ENCODE assay signal across 10 cellular contexts in genomic region chr14:64698899-64699298, GRCh38. TPM values are rescaled to one million over a fixed set of nuclear protein-coding genes. Genes with fewer than 3 reads are reported as not detected.
DNase-seq lines count a peak whose midpoint lies in the region; ATAC-seq, FAIRE-seq and TF ChIP-seq lines count a peak whose summit lies in the region.
"Had no signal": no experiment of that assay in that cellular context is flagged by ENCODE, and none has a peak within 500 bp of the region (broad histone marks: within the 10 kb centered on the region; RNA-seq: fewer than 3 reads in every experiment).

No MANE protein-coding gene starts in this region.

- H3K4me3 ChIP-seq in HepG2 (replicated peaks in 1 of 3; ENCODE audit: insufficient read depth in 1 of 3, low read depth in 2 of 3, low read length in 3 of 3) = no peak overlapping the region
- H3K4me3 ChIP-seq in uterus = no peak overlapping the region
- H3K4me3 ChIP-seq: adrenal gland had no signal

- H3K27me3 ChIP-seq in HepG2 (ENCODE audit: control insufficient read depth in 1 of 2, insufficient read depth in 2 of 2, low read length in 2 of 2) (peaks cover 0 to 41% of the 10 kb centered on the region in 2 experiments; a peak in 4 of 5 replicates), uterus (no peaks in the 10 kb centered on the region)
- H3K27me3 ChIP-seq: adrenal gland had no signal

- H3K9me3 Mint-ChIP-seq in activated naive CD4-positive, alpha-beta T cell treated with anti-CD3 and anti-CD28 coated beads, Interleukin-2, amount 10 ng/mL, durations not matched to agents 7 days and 5 days = no peaks in the 10 kb centered on the region

- no peaks in the 10 kb centered on the region for H3K79me2 ChIP-seq in HepG2 (ENCODE audit: insufficient read depth, low read length)

- TF ChIP-seq POLR2A in HepG2 (IDR thresholded peaks at IDR 0.05; ENCODE audit: insufficient read depth in 1 of 2, low read depth in 2 of 2, low read length in 2 of 2) (no peak), uterus (IDR thresholded peaks at IDR 0.05) (no peak)

- in situ Hi-C loops in HepG2 (cut with HindIII; ENCODE audit: extremely low pct_ligation_motif_present, low pct_unique_long_range_greater_than_20kb) = no loop called here

- TF ChIP-seq RAD21 in HepG2 (CRISPR knock-in tag; IDR thresholded peaks at IDR 0.05) = no peak

- H3K4me1 Mint-ChIP-seq in activated naive CD4-positive, alpha-beta T cell treated with anti-CD3 and anti-CD28 coated beads, Interleukin-2, amount 10 ng/mL, durations not matched to agents 7 days and 5 days = peaks cover 57% of the 10 kb centered on the region

- peak overlapping the region; percentile 74 for H3K27ac Mint-ChIP-seq in activated naive CD4-positive, alpha-beta T cell treated with anti-CD3 and anti-CD28 coated beads, Interleukin-2, amount 10 ng/mL, durations not matched to agents 7 days and 5 days

- FAIRE-seq in HepG2 (lab: Jason Lieb, UNC) = no peak

- TF ChIP-seq CTCF in HepG2 (CRISPR knock-in tag; IDR thresholded peaks at IDR 0.05) = no peak
- no peak for TF ChIP-seq CTCF in uterus (IDR thresholded peaks at IDR 0.05)

- H3K4me2 ChIP-seq in HepG2 (ENCODE audit: low read depth, low read length) = no peak overlapping the region

- H3K36me3 Mint-ChIP-seq in activated naive CD4-positive, alpha-beta T cell treated with anti-CD3 and anti-CD28 coated beads, Interleukin-2, amount 10 ng/mL, durations not matched to agents 7 days and 5 days = no peaks in the 10 kb centered on the region

- 0% methylated on average over 6 of the region's 7 CpGs for WGBS in HepG2 (ENCODE audit: low lambda C conversion rate)

- H3K27ac ChIP-seq in HepG2 (ENCODE audit: extremely low read length, insufficient read depth, low read length) (no peak overlapping the region), uterus (peak overlapping the region; percentile 78 to 79)
- H3K27ac ChIP-seq: WERI-Rb-1 had no signal

- TF ChIP-seq EP300 in HepG2 (IDR thresholded peaks at IDR 0.05; ENCODE audit: low read depth in 2 of 2, low read length in 2 of 2) = no peak
- TF ChIP-seq EP300 in HepG2 (CRISPR knock-in tag; IDR thresholded peaks at IDR 0.05; ENCODE audit: borderline replicate concordance) = no peak

- H2AFZ ChIP-seq in HepG2 (ENCODE audit: low read length) = no peak overlapping the region

- intact Hi-C loops in HepG2 (cut with micrococcal nuclease; ENCODE audit: unreplicated experiment) = no loop called here
- intact Hi-C loops in uterus (cut with DNase I; ENCODE audit: low total_unique reads) = no loop called here

- BruUV-seq in HepG2 (replicated peaks; lab: Mats Ljungman, UMichigan) = no TSS peak

- H3K27me3 Mint-ChIP-seq in activated naive CD4-positive, alpha-beta T cell treated with anti-CD3 and anti-CD28 coated beads, Interleukin-2, amount 10 ng/mL, durations not matched to agents 7 days and 5 days = peaks cover 82% of the 10 kb centered on the region

- DNase-seq in activated naive CD4-positive, alpha-beta T cell treated with anti-CD3 and anti-CD28 coated beads, Interleukin-2, amount 10 ng/mL, durations not matched to agents 7 days and 5 days = peak; percentile 26
- DNase-seq in activated naive CD4-positive, alpha-beta T cell (lab: John Stamatoyannopoulos, UW) = no peak
- peak; percentile 59 for DNase-seq in SKM-1 treated with dmso at 0.1 percent for 144 hours (lab: John Stamatoyannopoulos, UW; ENCODE audit: unreplicated experiment)
- no peak for DNase-seq in HepG2 (ENCODE audit: low spot score)
- no peak for DNase-seq in uterus
- DNase-seq in stimulated activated naive CD4-positive, alpha-beta T cell treated with Interleukin-2 at 50 U/mL for 16 hours (lab: John Stamatoyannopoulos, UW) = no peak
- DNase-seq: adrenal gland, WERI-Rb-1 had no signal

- H3K4me1 ChIP-seq in HepG2 (ENCODE audit: insufficient read depth, low read length) (peaks cover 14% of the 10 kb centered on the region), uterus (no peaks in the 10 kb centered on the region)

- H3K36me3 ChIP-seq in HepG2 (replicated peaks in 1 of 2; ENCODE audit: control insufficient read depth in 1 of 2, insufficient read depth in 2 of 2, low read length in 2 of 2) (no peaks in the 10 kb centered on the region), uterus (no peaks in the 10 kb centered on the region)
- H3K36me3 ChIP-seq: adrenal gland, WERI-Rb-1 had no signal

- CTCF ChIA-PET in activated naive CD4-positive, alpha-beta T cell treated with anti-CD3 and anti-CD28 coated beads, Interleukin-2, amount 10 ng/mL, durations not matched to agents 7 days and 5 days (lab: Charles Lee) = interaction anchor here (0.7 to 1.8 kb wide), 5 partner anchors 9 to 62 kb away, joined by 3 to 6 read pairs (median 4); no protein-coding TSS in a partner anchor
- CTCF ChIA-PET in HepG2 (lab: Yijun Ruan, JAX; ENCODE audit: low intra/inter-chr PET ratio, low total read pairs) = no interaction called here

- POLR2A ChIA-PET in HepG2 (lab: Yijun Ruan, JAX) = no interaction called here

- H3K9me3 ChIP-seq in HepG2 (ENCODE audit: low read length) (no peaks in the 10 kb centered on the region), uterus (no peaks in the 10 kb centered on the region)
- H3K9me3 ChIP-seq: adrenal gland had no signal

- no peaks in the 10 kb centered on the region for H4K20me1 ChIP-seq in HepG2 (ENCODE audit: insufficient read depth, low read length)

- H3K4me3 Mint-ChIP-seq in activated naive CD4-positive, alpha-beta T cell treated with anti-CD3 and anti-CD28 coated beads, Interleukin-2, amount 10 ng/mL, durations not matched to agents 7 days and 5 days = no peak overlapping the region

- ATAC-seq in HepG2 (no peak), GM21576 (IDR thresholded peaks at IDR 0.05; ENCODE audit: unreplicated experiment) (no peak), HG03108 (IDR thresholded peaks at IDR 0.05; ENCODE audit: unreplicated experiment) (no peak)

- H3K9ac ChIP-seq in HepG2 (ENCODE audit: insufficient read depth, low read depth, low read length) = no peak overlapping the region

TF ChIP-seq in HepG2, 621 proteins besides CTCF, POLR2A, EP300 and RAD21:
- TF ChIP-seq ATF2 (CRISPR knock-in tag; IDR thresholded peaks at IDR 0.05) (no peak), ZBTB7A (CRISPR knock-in tag; IDR thresholded peaks at IDR 0.05) (no peak), ZBTB20 (CRISPR knock-in tag; IDR thresholded peaks at IDR 0.05; ENCODE audit: borderline replicate concordance, low read depth) (no peak), CENPT (CRISPR knock-in tag; IDR thresholded peaks at IDR 0.05; ENCODE audit: low read depth) (no peak), BCL6 (CRISPR knock-in tag; IDR thresholded peaks at IDR 0.05) (0 out of 2 replicates have a peak, but pooled peaks have one; percentile 33), SRSF9 (IDR thresholded peaks at IDR 0.05; ENCODE audit: borderline replicate concordance, insufficient read depth, low read depth, low read length, poor library complexity, severe bottlenecking) (no peak)

RNA-seq across cellular contexts. Expression of gene PLEKHG3, which starts 5.3 kb away (rescaled TPM):
- total RNA-seq in HepG2 (2016; rRNA removed; fragmentation: Illumina TruSeq; extraction: Trizol) (9.5 and 9.8 TPM in 2 replicates), uterus (100 to 1,000 TPM in 1 of 4 donors, 10 to 100 TPM in 3; 40.5 to 178 (median 59.7) TPM)
- 0.61 and 0.88 TPM in 2 replicates for total RNA-seq in HepG2 (2016; cell fraction: cytosol; rRNA removed; fragmentation: Illumina TruSeq; extraction: Trizol; ENCODE audit: low read depth)
- total RNA-seq in HepG2 (2016; cell fraction: insoluble cytoplasmic fraction; rRNA removed; fragmentation: Illumina TruSeq; extraction: Trizol) = 7.2 and 11.8 TPM in 2 replicates
- total RNA-seq in HepG2 (2016; cell fraction: membrane; rRNA removed; fragmentation: Illumina TruSeq; extraction: Trizol) = 5.6 and 6.4 TPM in 2 replicates
- total RNA-seq in HepG2 (2016; cell fraction: nucleus; rRNA removed; fragmentation: Illumina TruSeq; extraction: Trizol) = 9.3 and 10.4 TPM in 2 replicates
- 7.1 and 7.2 TPM in 2 replicates for polyA plus RNA-seq in HepG2 (2011; rRNA removed)
- polyA plus RNA-seq in HepG2 (2011; cell fraction: cytosol; rRNA removed) = 2.7 and 5.6 TPM in 2 replicates
- polyA plus RNA-seq in HepG2 (2011; cell fraction: nucleus; rRNA removed) = 13.8 and 16.9 TPM in 2 replicates
- polyA plus RNA-seq in HepG2 (2012) = 5.4 and 8.7 TPM in 2 replicates
- 0.60 and 0.61 TPM in 2 replicates for polyA plus RNA-seq in HepG2 (2016; cell fraction: cytosol; fragmentation: Illumina TruSeq; extraction: Trizol; ENCODE audit: low read depth)
- 6.0 and 8.8 TPM in 2 replicates for polyA plus RNA-seq in HepG2 (2016; cell fraction: insoluble cytoplasmic fraction; fragmentation: Illumina TruSeq; extraction: Trizol; ENCODE audit: low read depth)
- polyA plus RNA-seq in HepG2 (2016; cell fraction: membrane; fragmentation: Illumina TruSeq; extraction: Trizol; ENCODE audit: low read depth) = 2.1 and 2.2 TPM in 2 replicates
- polyA plus RNA-seq in HepG2 (2016; cell fraction: nucleus; fragmentation: Illumina TruSeq; extraction: Trizol; ENCODE audit: insufficient read depth, low read depth) = 28.5 and 30.1 TPM in 2 replicates
- 9.5 and 51.9 TPM in 2 replicates for polyA minus RNA-seq in HepG2 (2011; rRNA and poly(A)+ RNA removed; ENCODE audit: low replicate concordance)
- polyA minus RNA-seq in HepG2 (2011; cell fraction: cytosol; rRNA and poly(A)+ RNA removed) = 4.6 and 5.4 TPM in 2 replicates
- polyA minus RNA-seq in HepG2 (2011; cell fraction: nucleus; rRNA and poly(A)+ RNA removed) = 5.1 and 12.0 TPM in 2 replicates

Comparison
In these comparisons a context has a peak if more than half of its experiments do, and no peak if none do; other contexts are left out.
1. DNase-seq: peak in activated naive CD4-positive, alpha-beta T cell treated with anti-CD3 and anti-CD28 coated beads, Interleukin-2, amount 10 ng/mL, durations not matched to agents 7 days and 5 days (single experiment) and SKM-1 treated with dmso at 0.1 percent for 144 hours (single experiment); none in activated naive CD4-positive, alpha-beta T cell (0 of 4), HepG2 (single experiment), uterus (0 of 2) and stimulated activated naive CD4-positive, alpha-beta T cell treated with Interleukin-2 at 50 U/mL for 16 hours (single experiment).